8 cellular contexts compared by ENCODE assay signal in genomic region chr7:105268511-105269392, GRCh38.
DNase-seq lines count a peak whose midpoint lies in the region; ATAC-seq and TF ChIP-seq lines count a peak whose summit lies in the region.

No MANE protein-coding gene starts in this region.

- no peaks in the 10 kb centered on the region for H3K9me3 ChIP-seq in thyroid gland

- peak overlapping the region in 2 of 3 donors; percentile 26 to 32 for H3K4me3 ChIP-seq in thyroid gland (replicated peaks in 1 of 3)

- no peak for TF ChIP-seq CTCF in thyroid gland (IDR thresholded peaks at IDR 0.05)

- no peaks in the 10 kb centered on the region for H3K9me3 Mint-ChIP-seq in dendritic cell treated with granulocyte-macrophage colony-stimulating factor and Interleukin-4, amounts not matched to agents 40 ng/mL and 50 ng/mL, for 4 days

- H3K4me1 Mint-ChIP-seq in dendritic cell treated with granulocyte-macrophage colony-stimulating factor and Interleukin-4, amounts not matched to agents 40 ng/mL and 50 ng/mL, for 4 days (ENCODE audit: low read depth), result peaks cover 21% of the 10 kb centered on the region

- H3K27me3 ChIP-seq in thyroid gland, result no peaks in the 10 kb centered on the region

- peak in 1 of 2 donors; percentile 71 for TF ChIP-seq POLR2A in thyroid gland (IDR thresholded peaks at IDR 0.05)

- no peaks in the 10 kb centered on the region for H3K27me3 Mint-ChIP-seq in dendritic cell treated with granulocyte-macrophage colony-stimulating factor and Interleukin-4, amounts not matched to agents 40 ng/mL and 50 ng/mL, for 4 days

- ATAC-seq in GM19455 (IDR thresholded peaks at IDR 0.05; ENCODE audit: unreplicated experiment), result peak; percentile 76

- 9 to 16% methylated on average over 6 of the region's 6 CpGs for WGBS in thyroid gland, 2 donors

- peak overlapping the region; percentile 42 to 74 (median 67) for H3K27ac ChIP-seq in thyroid gland

- intact Hi-C loops in dendritic cell treated with granulocyte-macrophage colony-stimulating factor and Interleukin-4, amounts not matched to agents 40 ng/mL and 50 ng/mL, for 4 days (cut with micrococcal nuclease), result no loop called here
- intact Hi-C loops in thyroid gland (cut with DNase I), result no loop called here

- H3K36me3 ChIP-seq in thyroid gland, result no peaks in the 10 kb centered on the region

- peak overlapping the region; percentile 76 for H3K4me3 Mint-ChIP-seq in dendritic cell treated with granulocyte-macrophage colony-stimulating factor and Interleukin-4, amounts not matched to agents 40 ng/mL and 50 ng/mL, for 4 days

- peak overlapping the region; percentile 79 for H3K27ac Mint-ChIP-seq in dendritic cell treated with granulocyte-macrophage colony-stimulating factor and Interleukin-4, amounts not matched to agents 40 ng/mL and 50 ng/mL, for 4 days

- DNase-seq in DMS53 treated with DMSO at 0.1 percent for 48 hours (lab: John Stamatoyannopoulos, UW; ENCODE audit: unreplicated experiment) (peak; percentile 20), HT1080 (ENCODE audit: low read depth) (peak; percentile 57), RPMI8226 (peak; percentile 63), medulla oblongata (ENCODE audit: extremely low spot score) (peak; percentile 92), thyroid gland (no peak)
- DNase-seq in activated CD8-positive, alpha-beta memory T cell treated with anti-CD3 and anti-CD28 coated beads for 24 hours, result no peak

- H3K4me1 ChIP-seq in thyroid gland, result peaks cover 16 to 36% of the 10 kb centered on the region in 2 donors

- H3K36me3 Mint-ChIP-seq in dendritic cell treated with granulocyte-macrophage colony-stimulating factor and Interleukin-4, amounts not matched to agents 40 ng/mL and 50 ng/mL, for 4 days (ENCODE audit: low read depth), result no peaks in the 10 kb centered on the region

Comparison
In these comparisons a context has a peak if more than half of its experiments do, and no peak if none do; other contexts are left out.
1. DNase-seq: peak in DMS53 treated with DMSO at 0.1 percent for 48 hours (single experiment), HT1080 (single experiment), RPMI8226 (single experiment) and medulla oblongata (single experiment); none in thyroid gland (0 of 2) and activated CD8-positive, alpha-beta memory T cell treated with anti-CD3 and anti-CD28 coated beads for 24 hours (single experiment).